Comparison of ENCODE assay signal across 15 cellular contexts in genomic region chr4:124938836-124939235, GRCh38.
DNase-seq lines count a peak whose midpoint lies in the region; ATAC-seq and TF ChIP-seq lines count a peak whose summit lies in the region.
"Had no signal": no experiment of that assay in that cellular context is flagged by ENCODE, and none has a peak within 500 bp of the region (broad histone marks: within the 10 kb centered on the region; RNA-seq: fewer than 3 reads in every experiment).

No MANE protein-coding gene starts in this region.

- peak overlapping the region; percentile 55; the same call in 1 of the 2 replicates for H3K27ac Mint-ChIP-seq in HFFc6
- peak overlapping the region; percentile 73 for H3K27ac Mint-ChIP-seq in nephron progenitor cell
- H3K27ac Mint-ChIP-seq: CD4-positive, alpha-beta memory T cell; IgD-negative memory B cell had no signal

- H3K4me3 Mint-ChIP-seq in HFFc6 (no peak overlapping the region), nephron progenitor cell (no peak overlapping the region)
- H3K4me3 Mint-ChIP-seq: CD4-positive, alpha-beta memory T cell; IgD-negative memory B cell had no signal

- H3K4me2 ChIP-seq in PC-3 (ENCODE audit: low read length): peak overlapping the region; percentile 18; the same call in 1 of the 2 replicates
- no peak overlapping the region for H3K4me2 ChIP-seq in hepatocyte
- H3K4me2 ChIP-seq: A549 had no signal

- H3K36me3 ChIP-seq in PC-3 (ENCODE audit: low read depth, low read length) (no peaks in the 10 kb centered on the region), hepatocyte (replicated peaks; ENCODE audit: insufficient read depth, low read depth) (no peaks in the 10 kb centered on the region)
- H3K36me3 ChIP-seq: BE2C, HAP-1 had no signal

- no peak for DNase-seq in HFFc6
- DNase-seq in PC-3: no peak
- DNase-seq in fibroblast of gingiva (ENCODE audit: low read depth): peak; percentile 70
- no peak for DNase-seq in nephron progenitor cell
- no peak for DNase-seq in NCI-H2227 treated with DMSO at 0.1 percent for 48 hours (lab: John Stamatoyannopoulos, UW)
- DNase-seq in GM19238 (ENCODE audit: insufficient read length, low spot score): no peak
- no peak for DNase-seq in hepatocyte (ENCODE audit: low spot score)
- DNase-seq: BE2C; CD4-positive, alpha-beta memory T cell; DMS79 had no signal

- H3K9ac ChIP-seq in PC-3 (ENCODE audit: low read length): peak overlapping the region; percentile 88; the same call in 1 of the 2 replicates

- no peak overlapping the region for H2AFZ ChIP-seq in PC-3 (ENCODE audit: low read length)
- H2AFZ ChIP-seq in hepatocyte: no peak overlapping the region

- BruUV-seq in PC-3 (replicated peaks; lab: Mats Ljungman, UMichigan): no TSS peak

- H3K79me2 ChIP-seq in PC-3 (ENCODE audit: low read length) (no peaks in the 10 kb centered on the region), hepatocyte (no peaks in the 10 kb centered on the region)

- intact Hi-C loops in PC-3 (cut with micrococcal nuclease): no loop called here

- H3F3A ChIP-seq in PC-3 (ENCODE audit: low read length, unreplicated experiment): peaks cover 7% of the 10 kb centered on the region

- CTCF ChIA-PET in PC-3 (lab: Charles Lee): no interaction called here

- H3K9me2 ChIP-seq in PC-3 (replicated peaks; ENCODE audit: low read length) (no peaks in the 10 kb centered on the region), hepatocyte (replicated peaks; ENCODE audit: insufficient read depth) (no peaks in the 10 kb centered on the region)

- H3K27ac ChIP-seq in PC-3 (ENCODE audit: low read length) (peak overlapping the region; percentile 98), hepatocyte (no peak overlapping the region)
- H3K27ac ChIP-seq: A549, C4-2B had no signal

- H4K20me1 ChIP-seq in PC-3 (ENCODE audit: low read length) (no peaks in the 10 kb centered on the region), hepatocyte (ENCODE audit: insufficient read depth, poor library complexity, severe bottlenecking) (no peaks in the 10 kb centered on the region)

- H3K9me3 Mint-ChIP-seq in HFFc6: no peaks in the 10 kb centered on the region
- no peaks in the 10 kb centered on the region for H3K9me3 Mint-ChIP-seq in nephron progenitor cell

- H3K27me3 ChIP-seq in PC-3 (ENCODE audit: low read length) (no peaks in the 10 kb centered on the region), hepatocyte (no peaks in the 10 kb centered on the region)
- H3K27me3 ChIP-seq: BE2C had no signal

- TF ChIP-seq CTCF in HFFc6 (IDR thresholded peaks at IDR 0.05) (no peak), PC-3 (conservative IDR thresholded peaks at IDR 0.05; ENCODE audit: low read depth, low read length) (no peak), nephron progenitor cell (IDR thresholded peaks at IDR 0.05) (no peak), hepatocyte (IDR thresholded peaks at IDR 0.05; ENCODE audit: poor library complexity) (no peak)

- H3K36me3 Mint-ChIP-seq in HFFc6 (ENCODE audit: low read depth): peaks cover 5% of the 10 kb centered on the region
- no peaks in the 10 kb centered on the region for H3K36me3 Mint-ChIP-seq in nephron progenitor cell (ENCODE audit: low read depth)
- H3K36me3 Mint-ChIP-seq: CD4-positive, alpha-beta memory T cell had no signal

- no peaks in the 10 kb centered on the region for H3K9me3 ChIP-seq in PC-3 (ENCODE audit: low read length)
- no peaks in the 10 kb centered on the region for H3K9me3 ChIP-seq in hepatocyte (ENCODE audit: low read depth)
- H3K9me3 ChIP-seq: A549, BE2C, HAP-1 had no signal

- H3K4me1 ChIP-seq in PC-3 (ENCODE audit: insufficient read depth, low read length) (peaks cover 56% of the 10 kb centered on the region), hepatocyte (ENCODE audit: insufficient read depth) (no peaks in the 10 kb centered on the region)

- ATAC-seq in PC-3: no peak
- ATAC-seq: A549, GM12878 had no signal

- H3K4me3 ChIP-seq in PC-3 (ENCODE audit: low read length): no peak overlapping the region
- H3K4me3 ChIP-seq in hepatocyte: no peak overlapping the region
- H3K4me3 ChIP-seq: A549, GM12878, HAP-1 had no signal

- POLR2A ChIA-PET in PC-3 (lab: Charles Lee; ENCODE audit: unreplicated experiment): interaction anchor here (0.6 kb wide), 1 partner anchor 1534 kb away, joined by 3 read pairs; no protein-coding TSS in a partner anchor

- H3K27me3 Mint-ChIP-seq in HFFc6 (ENCODE audit: insufficient read depth) (no peaks in the 10 kb centered on the region), nephron progenitor cell (ENCODE audit: low read depth, poor library complexity) (no peaks in the 10 kb centered on the region)
- H3K27me3 Mint-ChIP-seq: CD4-positive, alpha-beta memory T cell; IgD-negative memory B cell had no signal

- peaks cover 81% of the 10 kb centered on the region for H3K4me1 Mint-ChIP-seq in HFFc6 (ENCODE audit: low read depth)
- peaks cover 48% of the 10 kb centered on the region for H3K4me1 Mint-ChIP-seq in nephron progenitor cell
- H3K4me1 Mint-ChIP-seq: CD4-positive, alpha-beta memory T cell; IgD-negative memory B cell had no signal

- 90% methylated on average over 1 of the region's 1 CpG for WGBS in hepatocyte (ENCODE audit: low lambda C conversion rate, missing lambda C conversion rate)
